In the genomic region with DNA sequence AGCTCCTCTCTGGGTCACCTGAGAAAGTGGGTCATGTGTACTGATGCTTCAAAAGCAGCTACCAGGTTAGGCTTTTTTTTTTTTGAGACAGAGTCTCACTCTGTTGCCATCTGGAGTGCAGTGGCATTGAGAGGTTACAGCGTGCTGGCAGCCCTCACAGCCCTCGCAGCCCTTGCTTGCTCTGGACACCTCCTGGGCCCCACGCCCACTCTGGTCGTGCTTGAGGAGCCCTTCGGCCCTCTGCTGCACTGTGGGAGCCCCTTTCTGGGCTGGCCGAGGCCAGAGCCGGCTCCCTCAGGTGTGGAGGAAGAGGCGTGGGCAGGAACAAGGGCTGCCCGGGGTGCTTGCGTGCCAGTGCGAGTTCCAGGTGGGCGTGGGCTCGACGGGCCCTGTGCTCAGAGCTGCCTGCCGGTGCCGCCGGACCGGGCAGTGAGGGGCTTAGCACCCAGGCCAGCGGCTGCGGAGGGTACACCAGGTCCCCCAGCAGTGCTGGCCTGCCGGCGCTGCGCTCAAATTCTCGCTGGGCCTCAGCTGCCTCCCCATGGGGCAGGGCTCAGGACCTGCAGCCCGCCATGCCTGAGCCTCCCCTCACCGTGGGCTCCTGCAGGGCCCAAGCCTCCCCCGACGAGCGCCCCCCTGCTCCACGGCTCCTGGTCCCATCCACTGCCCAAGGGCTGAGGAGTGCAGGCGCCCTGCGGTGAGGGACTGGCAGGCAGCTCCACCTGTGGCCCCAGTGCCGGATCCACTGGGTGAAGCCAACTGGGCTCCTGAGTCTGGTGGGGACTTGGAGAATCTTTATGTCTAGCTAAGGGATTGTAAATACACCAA, we compare ENCODE assay signal across 21 cellular contexts. TPM values are rescaled to one million over a fixed set of nuclear protein-coding genes. Genes with fewer than 3 reads are reported as not detected.
"Had no signal": no experiment of that assay in that cellular context is flagged by ENCODE, and none has a peak within 500 bp of the region (broad histone marks: within the 10 kb centered on the region; RNA-seq: fewer than 3 reads in every experiment).

No MANE protein-coding gene starts in this region.

- H3K27me3 ChIP-seq: brain microvascular endothelial cell, foreskin keratinocyte, transverse colon had no signal

- H3K9me3 ChIP-seq: transverse colon had no signal

- DNase-seq: activated CD8-positive, alpha-beta memory T cell treated with anti-CD3 and anti-CD28 coated beads, Interleukin-2, amount 50 U/mL, for 48 hours; activated effector memory CD4-positive, alpha-beta T cell treated with Interleukin-2 at 50 U/mL for 16 hours; brain microvascular endothelial cell; effector memory CD4-positive, alpha-beta T cell; foreskin keratinocyte; glutamatergic neuron; nephron progenitor cell; stimulated activated CD4-positive, alpha-beta T cell treated with anti-CD3 and anti-CD28 coated beads, Interleukin-4, amount 100 ng/mL, for 24 hours; stimulated activated naive CD4-positive, alpha-beta T cell; substantia nigra; transverse colon had no signal

- H3K4me3 ChIP-seq: SK-N-MC, skin epidermis, transverse colon had no signal

- ATAC-seq: activated CD4-positive, CD25-positive, alpha-beta regulatory T cell treated with anti-CD3 and anti-CD28 coated beads, Interleukin-2, amount 50 U/mL, for 24 hours; foreskin keratinocyte; right cardiac atrium had no signal

- H3K27ac ChIP-seq: brain microvascular endothelial cell, foreskin keratinocyte, SK-N-MC, transverse colon had no signal

- H3K36me3 Mint-ChIP-seq: activated naive CD8-positive, alpha-beta T cell had no signal

- H3K36me3 ChIP-seq: brain microvascular endothelial cell, transverse colon had no signal

- H3K4me3 Mint-ChIP-seq: activated naive CD8-positive, alpha-beta T cell; dendritic cell treated with granulocyte-macrophage colony-stimulating factor and Interleukin-4, amounts not matched to agents 40 ng/mL and 50 ng/mL, for 4 days; nephron progenitor cell had no signal

- H3K27ac Mint-ChIP-seq: dendritic cell treated with granulocyte-macrophage colony-stimulating factor and Interleukin-4, amounts not matched to agents 40 ng/mL and 50 ng/mL, for 4 days; nephron progenitor cell; progenitor cell of endocrine pancreas had no signal

- H3K27me3 Mint-ChIP-seq: activated naive CD8-positive, alpha-beta T cell had no signal

RNA-seq across cellular contexts. Expression of gene IL21, which starts 49.3 kb away (rescaled TPM):
- total RNA-seq: foreskin keratinocyte, liver, mesenteric fat pad, omental fat pad, progenitor cell of endocrine pancreas, right cardiac atrium had no signal
- polyA plus RNA-seq: foreskin keratinocyte, liver, right cardiac atrium had no signal
